Comparison of ENCODE assay signal across 24 cellular contexts in the genomic region with DNA sequence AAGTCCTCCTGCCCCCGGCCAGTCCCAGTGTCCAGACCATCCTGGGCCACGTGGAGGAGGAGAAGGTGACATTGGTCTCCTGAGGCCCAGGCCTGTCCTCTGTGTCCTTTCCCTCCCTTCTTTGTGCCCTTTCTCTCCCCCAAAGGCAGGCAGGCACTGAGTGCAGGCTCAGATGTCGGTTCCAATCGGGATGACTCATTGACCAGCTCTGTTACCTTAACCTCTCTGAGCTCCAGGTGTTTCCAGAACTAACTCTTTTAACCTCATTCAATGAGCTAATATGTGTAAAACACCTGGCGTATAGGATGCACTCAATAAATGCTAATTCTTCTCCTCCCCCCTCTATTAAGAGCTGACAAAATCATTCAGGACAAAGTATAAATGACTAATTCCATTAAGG.
"Had no signal": no experiment of that assay in that cellular context is flagged by ENCODE, and none has a peak within 500 bp of the region (broad histone marks: within the 10 kb centered on the region; RNA-seq: fewer than 3 reads in every experiment).

No MANE protein-coding gene starts in this region.

- H3K27me3 Mint-ChIP-seq: activated T-helper 17 cell treated with anti-CD3 and anti-CD28 coated beads, Interleukin-2, amount 50 U/mL, for 72 hours; brain had no signal

- H3K9me3 Mint-ChIP-seq: activated CD4-positive, alpha-beta memory T cell treated with anti-CD3 and anti-CD28 coated beads, Interleukin-2, amount 10 ng/mL, durations not matched to agents 7 days and 5 days; activated naive CD4-positive, alpha-beta T cell treated with anti-CD3 and anti-CD28 coated beads for 36 hours; activated T-helper 17 cell treated with anti-CD3 and anti-CD28 coated beads, Interleukin-2, amount 50 U/mL, for 72 hours; brain; T-cell had no signal

- H3K4me3 Mint-ChIP-seq: activated CD4-positive, alpha-beta memory T cell treated with anti-CD3 and anti-CD28 coated beads, Interleukin-2, amount 10 ng/mL, durations not matched to agents 7 days and 5 days; activated CD4-positive, alpha-beta T cell treated with anti-CD3 and anti-CD28 coated beads for 36 hours; activated naive CD4-positive, alpha-beta T cell treated with anti-CD3 and anti-CD28 coated beads for 36 hours; activated naive CD8-positive, alpha-beta T cell; activated T-helper 17 cell treated with anti-CD3 and anti-CD28 coated beads, Interleukin-2, amount 50 U/mL, for 72 hours; brain; T-cell had no signal

- DNase-seq: activated CD4-positive, alpha-beta memory T cell treated with anti-CD3 and anti-CD28 coated beads, Interleukin-2, amount 10 ng/mL, durations not matched to agents 7 days and 5 days; activated CD4-positive, alpha-beta T cell treated with anti-CD3 and anti-CD28 coated beads for 36 hours; activated CD4-positive, alpha-beta T cell treated with anti-CD3 and anti-CD28 coated beads, Interleukin-2, amount 50 U/mL, for 1 hour; activated gamma-delta T cell; activated naive CD4-positive, alpha-beta T cell treated with anti-CD3 and anti-CD28 coated beads for 36 hours; activated T-cell treated with anti-CD3 and anti-CD28 coated beads for 4 hours; activated T-cell treated with anti-CD3 and anti-CD28 coated beads, Interleukin-2, amount 50 U/mL, for 48 hours; amygdala; MM.1S; NCI-H1105 treated with DMSO at 0.1 percent for 48 hours; NCI-H146; NCI-H1930; NCI-H2171; NCI-H2227 treated with DMSO at 0.1 percent for 48 hours; NCI-H524; PC-9; SHP77 treated with DMSO at 0.1 percent for 48 hours; T-cell; T-helper 2 cell; T1000; WERI-Rb-1 had no signal

- H3K4me1 Mint-ChIP-seq: activated CD4-positive, alpha-beta memory T cell treated with anti-CD3 and anti-CD28 coated beads, Interleukin-2, amount 10 ng/mL, durations not matched to agents 7 days and 5 days; activated CD4-positive, alpha-beta T cell treated with anti-CD3 and anti-CD28 coated beads for 36 hours; activated T-helper 17 cell treated with anti-CD3 and anti-CD28 coated beads, Interleukin-2, amount 50 U/mL, for 72 hours; brain; T-cell had no signal

- H3K4me3 ChIP-seq: PC-9 had no signal

- H3K27ac ChIP-seq: PC-9, WERI-Rb-1 had no signal

- H3K36me3 Mint-ChIP-seq: activated naive CD8-positive, alpha-beta T cell; T-cell had no signal

- H3K27ac Mint-ChIP-seq: activated CD4-positive, alpha-beta memory T cell treated with anti-CD3 and anti-CD28 coated beads, Interleukin-2, amount 10 ng/mL, durations not matched to agents 7 days and 5 days; activated CD4-positive, alpha-beta T cell treated with anti-CD3 and anti-CD28 coated beads for 36 hours; activated naive CD4-positive, alpha-beta T cell treated with anti-CD3 and anti-CD28 coated beads for 36 hours; activated naive CD8-positive, alpha-beta T cell; activated T-helper 17 cell treated with anti-CD3 and anti-CD28 coated beads, Interleukin-2, amount 50 U/mL, for 72 hours; T-cell had no signal
